ENCODE assay signal across 12 cellular contexts in genomic region chr3:48765376-48765775, GRCh38. TPM values are rescaled to one million over a fixed set of nuclear protein-coding genes. Genes with fewer than 3 reads are reported as not detected.
DNase-seq lines count a peak whose midpoint lies in the region; ATAC-seq and TF ChIP-seq lines count a peak whose summit lies in the region.
"Had no signal": no experiment of that assay in that cellular context is flagged by ENCODE, and none has a peak within 500 bp of the region (broad histone marks: within the 10 kb centered on the region; RNA-seq: fewer than 3 reads in every experiment).

No MANE protein-coding gene starts in this region.

- no peaks in the 10 kb centered on the region for H3K9me3 ChIP-seq in left lung
- H3K9me3 ChIP-seq in vagina, result no peaks in the 10 kb centered on the region

- ATAC-seq in left lung, result peak; percentile 18
- ATAC-seq in GM18505 (IDR thresholded peaks at IDR 0.05; ENCODE audit: unreplicated experiment), result no peak
- no peak for ATAC-seq in HG03095 (IDR thresholded peaks at IDR 0.05; ENCODE audit: unreplicated experiment)

- H3K27ac ChIP-seq in left lung (no peak overlapping the region), vagina (no peak overlapping the region)

- TF ChIP-seq POLR2A in vagina (IDR thresholded peaks at IDR 0.05), result no peak
- no peak for TF ChIP-seq POLR2A in GM18505 (IDR thresholded peaks at IDR 0.05; ENCODE audit: borderline replicate concordance, extremely low read depth, insufficient read depth, insufficient read length)

- TF ChIP-seq CTCF in CD14-positive monocyte (IDR thresholded peaks at IDR 0.05) (peak; percentile 26), astrocyte of the cerebellum (IDR thresholded peaks at IDR 0.05; ENCODE audit: low read depth, low read length, missing control alignments) (peak; percentile 26), left lung (IDR thresholded peaks at IDR 0.05) (no peak), vagina (IDR thresholded peaks at IDR 0.05) (no peak)

- H3K36me3 ChIP-seq in left lung (peaks cover 0 to 52% of the 10 kb centered on the region in 2 donors), vagina (peaks cover 0 to 34% of the 10 kb centered on the region in 2 donors)

- peaks cover 27% of the 10 kb centered on the region for H3K4me1 Mint-ChIP-seq in CD14-positive monocyte

- intact Hi-C loops in CD14-positive monocyte (cut with micrococcal nuclease), result no loop called here
- intact Hi-C loops in left lung (cut with DNase I), result no loop called here
- intact Hi-C loops in vagina (cut with DNase I), result no loop called here

- H3K4me3 Mint-ChIP-seq in CD14-positive monocyte, result no peak overlapping the region
- H3K4me3 Mint-ChIP-seq: stimulated activated naive CD8-positive, alpha-beta T cell treated with anti-CD3 and anti-CD28 coated beads, Interleukin-15, Interleukin-2, amounts not matched to agents 100 ng/mL and 50 ng/mL, for 24 hours had no signal

- no peaks in the 10 kb centered on the region for H3K27me3 Mint-ChIP-seq in CD14-positive monocyte (ENCODE audit: low read depth in 3 of 3)
- H3K27me3 Mint-ChIP-seq: stimulated activated naive CD8-positive, alpha-beta T cell treated with anti-CD3 and anti-CD28 coated beads, Interleukin-15, Interleukin-2, amounts not matched to agents 100 ng/mL and 50 ng/mL, for 24 hours had no signal

- in situ Hi-C loops in astrocyte of the cerebellum (cut with HindIII; ENCODE audit: low sequenced_read_pairs), result no loop called here

- H3K27me3 ChIP-seq in left lung (no peaks in the 10 kb centered on the region), vagina (no peaks in the 10 kb centered on the region)

- no peak overlapping the region for H3K4me3 ChIP-seq in astrocyte of the cerebellum (ENCODE audit: low read depth, low read length)
- H3K4me3 ChIP-seq in left lung, result no peak overlapping the region
- H3K4me3 ChIP-seq in vagina, result no peak overlapping the region

- H3K9me3 Mint-ChIP-seq in CD14-positive monocyte, result no peaks in the 10 kb centered on the region
- H3K9me3 Mint-ChIP-seq: stimulated activated naive CD8-positive, alpha-beta T cell treated with anti-CD3 and anti-CD28 coated beads, Interleukin-15, Interleukin-2, amounts not matched to agents 100 ng/mL and 50 ng/mL, for 24 hours had no signal

- peaks cover 24 to 43% of the 10 kb centered on the region in 2 donors for H3K36me3 Mint-ChIP-seq in CD14-positive monocyte

- peaks cover 0 to 19% of the 10 kb centered on the region in 2 donors for H3K4me1 ChIP-seq in left lung
- no peaks in the 10 kb centered on the region for H3K4me1 ChIP-seq in vagina

- DNase-seq in CD14-positive monocyte (ENCODE audit: low spot score) (no peak), HCEC 1CT (peak; percentile 15), astrocyte of the cerebellum (ENCODE audit: low read depth) (no peak), left lung (no peak), vagina (ENCODE audit: extremely low spot score in 2 of 2) (no peak)
- no peak for DNase-seq in activated CD4-positive, alpha-beta T cell treated with anti-CD3 and anti-CD28 coated beads, Interleukin-2, amount 50 U/mL, for 4 hours
- DNase-seq: activated CD4-positive, CD25-positive, alpha-beta regulatory T cell; GDM1; NCI-H446 treated with DMSO at 0.1 percent for 48 hours had no signal

- H3K27ac Mint-ChIP-seq in CD14-positive monocyte, result peak overlapping the region in 2 of 7 donors; percentile 34 to 48

RNA-seq across cellular contexts. Expression of gene IP6K2, which starts 48.4 kb away (rescaled TPM):
- 10 to 100 TPM; 16.5 to 18.7 TPM for polyA plus RNA-seq in CD14-positive monocyte
- 10 to 100 TPM; 58.6 to 74.5 TPM for total RNA-seq in left lung
- total RNA-seq in vagina, result 119 TPM

Comparison
In these comparisons a context has a peak if more than half of its experiments do, and no peak if none do; other contexts are left out.
1. CTCF ChIP-seq: peak in CD14-positive monocyte (single experiment) and astrocyte of the cerebellum (single experiment); none in left lung (0 of 2) and vagina (0 of 3).